Comparison of ENCODE assay signal across 8 cellular contexts in genomic region chr5:176416123-176416924, GRCh38. TPM values are rescaled to one million over a fixed set of nuclear protein-coding genes. Genes with fewer than 3 reads are reported as not detected.
DNase-seq lines count a peak whose midpoint lies in the region.

Gene CLTB (minus strand): TSS chr5:176416539. CDS start chr5:176416363, 176 bp downstream.

- H3K27me3 Mint-ChIP-seq in activated naive CD4-positive, alpha-beta T cell treated with anti-CD3 and anti-CD28 coated beads, Interleukin-2, amount 10 ng/mL, durations not matched to agents 7 days and 5 days: peaks cover 22% of the 10 kb centered on the region

- H3K27ac ChIP-seq in SK-N-MC: no peak within 1 kb of the TSS

- no peaks in the 10 kb centered on the region for H3K36me3 ChIP-seq in SK-N-MC (ENCODE audit: insufficient read depth, low read length)

- peak within 1 kb of the TSS; percentile 87 for H3K4me3 ChIP-seq in SK-N-MC

- H3K36me3 Mint-ChIP-seq in activated naive CD4-positive, alpha-beta T cell treated with anti-CD3 and anti-CD28 coated beads, Interleukin-2, amount 10 ng/mL, durations not matched to agents 7 days and 5 days: no peaks in the 10 kb centered on the region

- peak within 1 kb of the TSS; percentile 80 for H3K4me3 Mint-ChIP-seq in activated naive CD4-positive, alpha-beta T cell treated with anti-CD3 and anti-CD28 coated beads, Interleukin-2, amount 10 ng/mL, durations not matched to agents 7 days and 5 days

- DNase-seq in GF-D8 (lab: John Stamatoyannopoulos, UW): peak; percentile 49
- DNase-seq in H4 (ENCODE audit: low spot score): peak; percentile 85
- peak; percentile 97 for DNase-seq in LoVo (ENCODE audit: low spot score)
- no peak for DNase-seq in SK-N-MC (ENCODE audit: low read depth, low spot score)
- DNase-seq in activated naive CD4-positive, alpha-beta T cell treated with anti-CD3 and anti-CD28 coated beads, Interleukin-2, amount 10 ng/mL, durations not matched to agents 7 days and 5 days: peak; percentile 90
- peak; percentile 92 for DNase-seq in germinal center (ENCODE audit: low spot score)
- peak in 54 of 56 donors; percentile 31 to 94 (median 78) for DNase-seq in nucleus accumbens (lab: John Stamatoyannopoulos, UW)
- peak; percentile 83 for DNase-seq in superior temporal gyrus (ENCODE audit: extremely low spot score)

- peak within 1 kb of the TSS; percentile 81 for H3K27ac Mint-ChIP-seq in activated naive CD4-positive, alpha-beta T cell treated with anti-CD3 and anti-CD28 coated beads, Interleukin-2, amount 10 ng/mL, durations not matched to agents 7 days and 5 days

- peak within 1 kb of the TSS; percentile 81 for H3K9ac ChIP-seq in SK-N-MC (ENCODE audit: insufficient read length)

- H3K9me3 ChIP-seq in SK-N-MC (ENCODE audit: low read depth, low read length): no peaks in the 10 kb centered on the region

- peaks cover 3% of the 10 kb centered on the region for H3K9me3 Mint-ChIP-seq in activated naive CD4-positive, alpha-beta T cell treated with anti-CD3 and anti-CD28 coated beads, Interleukin-2, amount 10 ng/mL, durations not matched to agents 7 days and 5 days

- CTCF ChIA-PET in activated naive CD4-positive, alpha-beta T cell treated with anti-CD3 and anti-CD28 coated beads, Interleukin-2, amount 10 ng/mL, durations not matched to agents 7 days and 5 days (lab: Charles Lee): interaction anchor here (0.5 to 3.7 kb wide), 25 partner anchors 9 to 687 kb away, joined by 3 to 27 read pairs (median 4); partner anchors contain the start of genes FAF2 and KIAA1191

- peaks cover 38% of the 10 kb centered on the region for H3K4me1 Mint-ChIP-seq in activated naive CD4-positive, alpha-beta T cell treated with anti-CD3 and anti-CD28 coated beads, Interleukin-2, amount 10 ng/mL, durations not matched to agents 7 days and 5 days

RNA-seq across cellular contexts. Expression of gene CLTB, which starts in this region (rescaled TPM):
- total RNA-seq in H4 (2014; rRNA removed; shearing (Covaris generic)): 80.4 and 81.9 TPM in 2 replicates
